Comparison of ENCODE assay signal across 16 cellular contexts in genomic region chr19:44867578-44867977, GRCh38. TPM values are rescaled to one million over a fixed set of nuclear protein-coding genes. Genes with fewer than 3 reads are reported as not detected.
DNase-seq lines count a peak whose midpoint lies in the region; ATAC-seq and TF ChIP-seq lines count a peak whose summit lies in the region.
"Had no signal": no experiment of that assay in that cellular context is flagged by ENCODE, and none has a peak within 500 bp of the region (broad histone marks: within the 10 kb centered on the region; RNA-seq: fewer than 3 reads in every experiment).

No MANE protein-coding gene starts in this region.

- H3K27ac ChIP-seq in endodermal cell (ENCODE audit: low read depth, low read length) = no peak overlapping the region
- H3K27ac ChIP-seq in parathyroid adenoma = peak overlapping the region; percentile 4
- H3K27ac ChIP-seq in smooth muscle cell (ENCODE audit: low read depth) = no peak overlapping the region
- H3K27ac ChIP-seq: A549, C4-2B, KMS-11 had no signal

- H3K9me3 ChIP-seq in endodermal cell (ENCODE audit: control insufficient read depth, low read length) (no peaks in the 10 kb centered on the region), parathyroid adenoma (ENCODE audit: control insufficient read depth, low read length) (no peaks in the 10 kb centered on the region), smooth muscle cell (replicated peaks; ENCODE audit: low read depth) (no peaks in the 10 kb centered on the region)
- H3K9me3 ChIP-seq: A549, Caco-2, Peyer's patch had no signal

- H2AFZ ChIP-seq in parathyroid adenoma = no peak overlapping the region
- H2AFZ ChIP-seq in smooth muscle cell (ENCODE audit: low read depth) = no peak overlapping the region

- no peak overlapping the region for H3K4me3 Mint-ChIP-seq in stimulated activated naive CD8-positive, alpha-beta T cell treated with anti-CD3 and anti-CD28 coated beads, Interleukin-15, amount 100 ng/mL, for 72 hours
- H3K4me3 Mint-ChIP-seq in endodermal cell = no peak overlapping the region

- H3K27ac Mint-ChIP-seq in stimulated activated naive CD8-positive, alpha-beta T cell treated with anti-CD3 and anti-CD28 coated beads, Interleukin-15, amount 100 ng/mL, for 72 hours = peak overlapping the region; percentile 6 to 52
- peak overlapping the region; percentile 1 for H3K27ac Mint-ChIP-seq in endodermal cell

- TF ChIP-seq CTCF in endodermal cell (conservative IDR thresholded peaks at IDR 0.05) (no peak), parathyroid adenoma (IDR thresholded peaks at IDR 0.05) (no peak), smooth muscle cell (IDR thresholded peaks at IDR 0.05; ENCODE audit: borderline replicate concordance, insufficient read depth, poor library complexity, severe bottlenecking) (no peak)

- H3K36me3 Mint-ChIP-seq in endodermal cell (ENCODE audit: low read depth) = peaks cover 68% of the 10 kb centered on the region

- H3K36me3 ChIP-seq in endodermal cell (ENCODE audit: control insufficient read depth, insufficient read depth, low read length) = peaks cover 81% of the 10 kb centered on the region
- H3K36me3 ChIP-seq in parathyroid adenoma (ENCODE audit: control insufficient read depth, insufficient read depth, low read length) = no peaks in the 10 kb centered on the region
- peaks cover 5% of the 10 kb centered on the region for H3K36me3 ChIP-seq in smooth muscle cell (ENCODE audit: low read depth)

- H3K9ac ChIP-seq in endodermal cell (ENCODE audit: extremely low read depth, low read length, poor library complexity, severe bottlenecking) = no peak overlapping the region
- H3K9ac ChIP-seq in parathyroid adenoma = no peak overlapping the region
- H3K9ac ChIP-seq in smooth muscle cell (ENCODE audit: low read depth) = no peak overlapping the region
- H3K9ac ChIP-seq: KMS-11 had no signal

- H3K4me1 ChIP-seq in endodermal cell (ENCODE audit: control insufficient read depth, insufficient read depth, low read length) (no peaks in the 10 kb centered on the region), parathyroid adenoma (no peaks in the 10 kb centered on the region), smooth muscle cell (ENCODE audit: low read depth) (no peaks in the 10 kb centered on the region)
- H3K4me1 ChIP-seq: A549 had no signal

- no peaks in the 10 kb centered on the region for H3K4me1 Mint-ChIP-seq in stimulated activated naive CD8-positive, alpha-beta T cell treated with anti-CD3 and anti-CD28 coated beads, Interleukin-15, amount 100 ng/mL, for 72 hours
- H3K4me1 Mint-ChIP-seq in endodermal cell = no peaks in the 10 kb centered on the region

- DNase-seq in stimulated activated naive CD8-positive, alpha-beta T cell treated with anti-CD3 and anti-CD28 coated beads, Interleukin-15, amount 100 ng/mL, for 72 hours = no peak
- DNase-seq in stimulated activated naive CD8-positive, alpha-beta T cell treated with anti-CD3 and anti-CD28 coated beads, Interleukin-15, Interleukin-2, amounts not matched to agents 100 U/mL and 50 U/mL, for 24 hours = no peak
- DNase-seq in endodermal cell = no peak
- DNase-seq in smooth muscle cell (lab: John Stamatoyannopoulos, UW; ENCODE audit: unreplicated experiment) = no peak
- DNase-seq in stimulated activated CD4-positive, alpha-beta T cell treated with anti-CD3 and anti-CD28 coated beads, Interleukin-12 subunit alpha, Interleukin-12 subunit beta, amount 100 ng/mL, for 4 hours = no peak
- DNase-seq in CD1c-positive myeloid dendritic cell (ENCODE audit: extremely low spot score) = no peak
- DNase-seq: Caco-2, DMS53, NCI-H1092, NCI-H82, Peyer's patch, SHP77 had no signal

- H3K4me2 ChIP-seq in parathyroid adenoma (ENCODE audit: low read length) (no peak overlapping the region), smooth muscle cell (no peak overlapping the region)
- H3K4me2 ChIP-seq: A549, KMS-11 had no signal

- H3K4me3 ChIP-seq in endodermal cell (ENCODE audit: low read length) = no peak overlapping the region
- H3K4me3 ChIP-seq in parathyroid adenoma (ENCODE audit: low read depth, low read length) = no peak overlapping the region
- no peak overlapping the region for H3K4me3 ChIP-seq in smooth muscle cell
- H3K4me3 ChIP-seq: A549, Peyer's patch had no signal

- H3K9me3 Mint-ChIP-seq in stimulated activated naive CD8-positive, alpha-beta T cell treated with anti-CD3 and anti-CD28 coated beads, Interleukin-15, amount 100 ng/mL, for 72 hours = no peaks in the 10 kb centered on the region
- H3K9me3 Mint-ChIP-seq in endodermal cell = no peaks in the 10 kb centered on the region

- no peak for ATAC-seq in stimulated activated naive CD8-positive, alpha-beta T cell treated with anti-CD3 and anti-CD28 coated beads, Interleukin-15, amount 100 ng/mL, for 72 hours
- no peak for ATAC-seq in stimulated activated naive CD8-positive, alpha-beta T cell treated with anti-CD3 and anti-CD28 coated beads, Interleukin-15, Interleukin-2, amounts not matched to agents 100 U/mL and 50 U/mL, for 24 hours
- ATAC-seq: A549 had no signal

- H4K20me1 ChIP-seq in smooth muscle cell (ENCODE audit: low read depth) = peaks cover 71% of the 10 kb centered on the region

- H3K27me3 Mint-ChIP-seq in stimulated activated naive CD8-positive, alpha-beta T cell treated with anti-CD3 and anti-CD28 coated beads, Interleukin-15, amount 100 ng/mL, for 72 hours = no peaks in the 10 kb centered on the region
- no peaks in the 10 kb centered on the region for H3K27me3 Mint-ChIP-seq in endodermal cell (ENCODE audit: insufficient read depth)

- peaks cover 22% of the 10 kb centered on the region for H3K79me2 ChIP-seq in parathyroid adenoma
- peaks cover 55% of the 10 kb centered on the region for H3K79me2 ChIP-seq in smooth muscle cell (ENCODE audit: low read depth)

- H3F3A ChIP-seq in smooth muscle cell (ENCODE audit: low read depth) = no peaks in the 10 kb centered on the region

- H3K27me3 ChIP-seq in endodermal cell (ENCODE audit: control insufficient read depth, insufficient read depth, low read length, poor library complexity, severe bottlenecking) (no peaks in the 10 kb centered on the region), parathyroid adenoma (ENCODE audit: control insufficient read depth, insufficient read depth, low read length) (no peaks in the 10 kb centered on the region), smooth muscle cell (ENCODE audit: low read depth) (no peaks in the 10 kb centered on the region)
- H3K27me3 ChIP-seq: Peyer's patch had no signal

- WGBS in endodermal cell (ENCODE audit: insufficient coverage in 1 of 2, insufficient read length in 1 of 2), 2 experiments = 89 to 92% methylated on average over 10 to 12 of the region's 12 CpGs
- 97% methylated on average over 12 of the region's 12 CpGs for WGBS in smooth muscle cell (ENCODE audit: low lambda C conversion rate)

RNA-seq across cellular contexts. Expression of gene NECTIN2, which starts 21.5 kb away (rescaled TPM):
- total RNA-seq in endodermal cell (100 to 1,000 TPM; 248 to 260 TPM), smooth muscle cell (91.5 and 94.6 TPM in 2 replicates)
- polyA plus RNA-seq in endodermal cell (2013, experiment 1 of 2) = 120 TPM
- polyA plus RNA-seq in endodermal cell (2013, experiment 2 of 2) = 121 TPM
- polyA plus RNA-seq in smooth muscle cell = 160 and 164 TPM in 2 replicates

RNA-seq across cellular contexts. Expression of gene TOMM40, which starts 23.5 kb away (rescaled TPM):
- total RNA-seq in endodermal cell (10 to 100 TPM; 88.1 to 93.8 TPM), smooth muscle cell (38.7 and 96.0 TPM in 2 replicates)
- polyA plus RNA-seq in endodermal cell (2013, experiment 1 of 2) = 55.4 TPM
- polyA plus RNA-seq in endodermal cell (2013, experiment 2 of 2) = 48.9 TPM
- polyA plus RNA-seq in smooth muscle cell = 65.0 and 69.7 TPM in 2 replicates

RNA-seq across cellular contexts. Expression of gene APOE, which starts 38.0 kb away (rescaled TPM):
- total RNA-seq in endodermal cell = 1,000 to 10,000 TPM; 2,216 to 2,598 TPM
- polyA plus RNA-seq in endodermal cell (2013, experiment 1 of 2) = 361 TPM
- polyA plus RNA-seq in endodermal cell (2013, experiment 2 of 2) = 368 TPM
- 228 and 237 TPM in 2 replicates for total RNA-seq in smooth muscle cell
- polyA plus RNA-seq in smooth muscle cell = 329 and 458 TPM in 2 replicates

RNA-seq across cellular contexts. Expression of gene APOC1, which starts 46.8 kb away (rescaled TPM):
- 1,000 to 10,000 TPM in 1 of 2 donors, 100 to 1,000 TPM in 1; 914 to 1,040 TPM for total RNA-seq in endodermal cell
- polyA plus RNA-seq in endodermal cell (2013, experiment 1 of 2) = 82.6 TPM
- 102 TPM for polyA plus RNA-seq in endodermal cell (2013, experiment 2 of 2)
- total RNA-seq in smooth muscle cell = 8.0 and 28.4 TPM in 2 replicates
- polyA plus RNA-seq in smooth muscle cell = 28.6 and 31.5 TPM in 2 replicates

RNA-seq across cellular contexts. Expression of gene BCAM, which starts 58.7 kb away (rescaled TPM):
- total RNA-seq in endodermal cell (10 to 100 TPM; 62.9 to 64.0 TPM), smooth muscle cell (1.7 and 5.0 TPM in 2 replicates)
- 30.6 TPM for polyA plus RNA-seq in endodermal cell (2013, experiment 1 of 2)
- 22.0 TPM for polyA plus RNA-seq in endodermal cell (2013, experiment 2 of 2)
- polyA plus RNA-seq in smooth muscle cell = 1.5 and 6.4 TPM in 2 replicates
